ENCODE assay signal across 15 cellular contexts in the genomic region with DNA sequence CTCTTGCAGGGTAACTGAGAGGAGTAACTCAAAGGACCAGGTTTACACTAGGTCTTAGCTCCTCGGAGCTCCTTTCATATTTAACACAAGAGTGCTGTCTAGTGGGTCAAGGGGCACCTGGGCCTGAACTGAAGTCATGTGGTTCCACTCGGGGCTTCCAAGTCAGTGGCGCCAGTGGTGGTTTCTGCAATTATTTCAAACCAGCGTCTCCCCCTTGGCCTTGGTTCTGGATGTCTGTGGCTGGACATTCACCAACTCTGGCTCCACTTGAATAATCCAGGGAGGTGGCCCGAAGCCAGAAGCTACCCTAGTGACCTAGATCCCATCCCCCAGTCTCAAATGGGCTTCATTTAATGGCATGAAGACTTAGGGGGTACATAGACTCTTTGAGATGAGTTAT.
"Had no signal": no experiment of that assay in that cellular context is flagged by ENCODE, and none has a peak within 500 bp of the region (broad histone marks: within the 10 kb centered on the region; RNA-seq: fewer than 3 reads in every experiment).

No MANE protein-coding gene starts in this region.

- H3K9me3 ChIP-seq: esophagus muscularis mucosa, gastrocnemius medialis, suprapubic skin, tibial artery, upper lobe of left lung, vagina had no signal

- H3K27me3 Mint-ChIP-seq: dendritic cell treated with granulocyte-macrophage colony-stimulating factor and Interleukin-4, amounts not matched to agents 40 ng/mL and 50 ng/mL, for 4 days; effector memory CD8-positive, alpha-beta T cell; natural killer cell treated with Interleukin-12 subunit alpha and Interleukin-12 subunit beta and Interleukin-15 and Interleukin-18, amount 100 ng/mL, for 72 hours had no signal

- H3K36me3 Mint-ChIP-seq: mesothelial cell of epicardium; natural killer cell treated with Interleukin-12 subunit alpha and Interleukin-12 subunit beta and Interleukin-15 and Interleukin-18, amount 100 ng/mL, for 72 hours had no signal

- DNase-seq: cerebellar nuclear complex; effector memory CD8-positive, alpha-beta T cell; gastrocnemius medialis; small intestine; stimulated activated CD4-positive, alpha-beta T cell treated with anti-CD3 and anti-CD28 coated beads, Interleukin-12 subunit alpha, Interleukin-12 subunit beta, amount 100 ng/mL, for 4 hours; stimulated activated naive CD4-positive, alpha-beta T cell treated with Interleukin-2 at 50 U/mL for 16 hours; tibial artery; upper lobe of left lung had no signal

- H3K4me3 Mint-ChIP-seq: dendritic cell treated with granulocyte-macrophage colony-stimulating factor and Interleukin-4, amounts not matched to agents 40 ng/mL and 50 ng/mL, for 4 days; effector memory CD8-positive, alpha-beta T cell; mesothelial cell of epicardium; natural killer cell treated with Interleukin-12 subunit alpha and Interleukin-12 subunit beta and Interleukin-15 and Interleukin-18, amount 100 ng/mL, for 72 hours had no signal

- H3K9me3 Mint-ChIP-seq: dendritic cell treated with granulocyte-macrophage colony-stimulating factor and Interleukin-4, amounts not matched to agents 40 ng/mL and 50 ng/mL, for 4 days; mesothelial cell of epicardium had no signal

- ATAC-seq: effector memory CD8-positive, alpha-beta T cell; gastrocnemius medialis; natural killer cell treated with Interleukin-12 subunit alpha and Interleukin-12 subunit beta and Interleukin-15 and Interleukin-18, amount 100 ng/mL, for 72 hours; right cardiac atrium had no signal

- H3K27ac Mint-ChIP-seq: dendritic cell treated with granulocyte-macrophage colony-stimulating factor and Interleukin-4, amounts not matched to agents 40 ng/mL and 50 ng/mL, for 4 days; effector memory CD8-positive, alpha-beta T cell; mesothelial cell of epicardium; natural killer cell treated with Interleukin-12 subunit alpha and Interleukin-12 subunit beta and Interleukin-15 and Interleukin-18, amount 100 ng/mL, for 72 hours had no signal
